ENCODE assay signal across 8 cellular contexts in genomic region chr20:1266167-1266973, GRCh38. TPM values are rescaled to one million over a fixed set of nuclear protein-coding genes. Genes with fewer than 3 reads are reported as not detected.
DNase-seq lines count a peak whose midpoint lies in the region; ATAC-seq and TF ChIP-seq lines count a peak whose summit lies in the region.

A gene with protein sequence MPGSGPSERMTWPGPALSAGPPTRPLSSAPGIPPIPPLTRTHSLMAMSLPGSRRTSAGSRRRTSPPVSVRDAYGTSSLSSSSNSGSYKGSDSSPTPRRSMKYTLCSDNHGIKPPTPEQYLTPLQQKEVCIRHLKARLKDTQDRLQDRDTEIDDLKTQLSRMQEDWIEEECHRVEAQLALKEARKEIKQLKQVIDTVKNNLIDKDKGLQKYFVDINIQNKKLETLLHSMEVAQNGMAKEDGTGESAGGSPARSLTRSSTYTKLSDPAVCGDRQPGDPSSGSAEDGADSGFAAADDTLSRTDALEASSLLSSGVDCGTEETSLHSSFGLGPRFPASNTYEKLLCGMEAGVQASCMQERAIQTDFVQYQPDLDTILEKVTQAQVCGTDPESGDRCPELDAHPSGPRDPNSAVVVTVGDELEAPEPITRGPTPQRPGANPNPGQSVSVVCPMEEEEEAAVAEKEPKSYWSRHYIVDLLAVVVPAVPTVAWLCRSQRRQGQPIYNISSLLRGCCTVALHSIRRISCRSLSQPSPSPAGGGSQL (plus strand): TSS chr20:1266294. CDS start chr20:1296240, 29,946 bp downstream.

- peaks cover 10% of the 10 kb centered on the region for H3K9me3 Mint-ChIP-seq in HFFc6

- no peaks in the 10 kb centered on the region for H3K79me2 ChIP-seq in mesendoderm (ENCODE audit: control insufficient read depth, insufficient read depth, low read length)

- no peak within 1 kb of the TSS for H2BK15ac ChIP-seq in mesendoderm (replicated peaks; ENCODE audit: low read depth)

- in situ Hi-C loops in endometrial microvascular endothelial cells (cut with HindIII; ENCODE audit: inconsistent ontology term, low pct_unique_long_range_greater_than_20kb, low sequenced_read_pairs): no loop called here

- 0 out of 2 replicates have a peak, but pooled peaks have one; percentile 18 for TF ChIP-seq CTCF in HFFc6 (IDR thresholded peaks at IDR 0.05)

- peak within 1 kb of the TSS; percentile 41 for H3K4me3 ChIP-seq in mesendoderm (ENCODE audit: low read length)

- WGBS in mesendoderm (ENCODE audit: extremely low coverage, insufficient coverage, low lambda C conversion rate): no CpG with 5 or more reads among the region's 61 CpGs

- peak within 1 kb of the TSS; percentile 42 for H3K18ac ChIP-seq in mesendoderm (ENCODE audit: low read length)

- DNase-seq in D341Med (ENCODE audit: low spot score): peak; percentile 52
- DNase-seq in HFFc6: peak; percentile 53
- peak; percentile 70 for DNase-seq in NCI-H69 (lab: John Stamatoyannopoulos, UW)
- peak; percentile 68 for DNase-seq in activated CD8-positive, alpha-beta memory T cell treated with anti-CD3 and anti-CD28 coated beads, Interleukin-2, amount 50 U/mL, for 4 hours
- DNase-seq in mesendoderm: peak; percentile 69
- DNase-seq in stimulated activated CD8-positive, alpha-beta memory T cell treated with anti-CD3 and anti-CD28 coated beads, Interleukin-12 subunit alpha, Interleukin-12 subunit beta, amount 100 ng/mL, for 24 hours (ENCODE audit: extremely low read depth): peak; percentile 49

- peak within 1 kb of the TSS; percentile 55 for H3K9ac ChIP-seq in mesendoderm (ENCODE audit: low read length)

- peak within 1 kb of the TSS; percentile 74 for H3K56ac ChIP-seq in mesendoderm (ENCODE audit: low read length)

- no peaks in the 10 kb centered on the region for H3K36me3 Mint-ChIP-seq in HFFc6 (ENCODE audit: low read depth)

- H3K4me1 ChIP-seq in mesendoderm (ENCODE audit: control insufficient read depth, low read depth, low read length): no peaks in the 10 kb centered on the region

- H3K27ac Mint-ChIP-seq in HFFc6: peak within 1 kb of the TSS; percentile 89

- H3K4ac ChIP-seq in mesendoderm (ENCODE audit: low read depth, low read length): no peak within 1 kb of the TSS

- no peak within 1 kb of the TSS for H4K8ac ChIP-seq in mesendoderm (ENCODE audit: low read depth, low read length)

- no peaks in the 10 kb centered on the region for H3K36me3 ChIP-seq in mesendoderm (ENCODE audit: control insufficient read depth, insufficient read depth, low read length)

- no peaks in the 10 kb centered on the region for H3K79me1 ChIP-seq in mesendoderm (ENCODE audit: low read length)

- peaks cover 36% of the 10 kb centered on the region for H3K4me1 Mint-ChIP-seq in HFFc6 (ENCODE audit: low read depth)

- H3K27me3 ChIP-seq in mesendoderm (ENCODE audit: insufficient read depth, low read length, poor library complexity): no peaks in the 10 kb centered on the region

- H2BK5ac ChIP-seq in mesendoderm (ENCODE audit: low read length): no peak within 1 kb of the TSS

- no peak for ATAC-seq in HG02981 (IDR thresholded peaks at IDR 0.05; ENCODE audit: unreplicated experiment)

- no peak within 1 kb of the TSS for H4K5ac ChIP-seq in mesendoderm (ENCODE audit: low read length)

- no peak within 1 kb of the TSS for H2BK120ac ChIP-seq in mesendoderm (ENCODE audit: low read depth, low read length)

- H3K4me3 Mint-ChIP-seq in HFFc6: peak within 1 kb of the TSS; percentile 90

- H3K27me3 Mint-ChIP-seq in HFFc6 (ENCODE audit: insufficient read depth): peaks cover 4% of the 10 kb centered on the region; the same call in 1 of the 2 replicates

- no peak within 1 kb of the TSS for H3K23ac ChIP-seq in mesendoderm (ENCODE audit: low read length)

- peak within 1 kb of the TSS; percentile 50 for H3K4me2 ChIP-seq in mesendoderm (ENCODE audit: low read length)

- H2AK5ac ChIP-seq in mesendoderm (ENCODE audit: low read length): no peak within 1 kb of the TSS

- H3K27ac ChIP-seq in mesendoderm (ENCODE audit: low read depth, low read length): no peak within 1 kb of the TSS

RNA-seq across cellular contexts. Expression of the gene that starts here (rescaled TPM):
- total RNA-seq in HFFc6 (2021; fragmentation: NEBNext Ultra II Directional; extraction: Animal tissue kit (Norgen Biotek cat#: 25700)): 10 to 100 TPM; 12.0 to 15.3 (median 13.3) TPM
- total RNA-seq in endometrial microvascular endothelial cells (ENCODE audit: inconsistent ontology term): 11.9 TPM
- 0.51 TPM for polyA plus RNA-seq in mesendoderm (2013, experiment 1 of 2)
- 0.60 TPM for polyA plus RNA-seq in mesendoderm (2013, experiment 2 of 2)
